In genomic region chr10:49187950-49188761, GRCh38 we compare ENCODE assay signal across 9 cellular contexts. TPM values are rescaled to one million over a fixed set of nuclear protein-coding genes. Genes with fewer than 3 reads are reported as not detected.
DNase-seq lines count a peak whose midpoint lies in the region; ATAC-seq and TF ChIP-seq lines count a peak whose summit lies in the region.
"Had no signal": no experiment of that assay in that cellular context is flagged by ENCODE, and none has a peak within 500 bp of the region (broad histone marks: within the 10 kb centered on the region; RNA-seq: fewer than 3 reads in every experiment).

TMEM273 (minus strand) TSS chr10:49188391; CDS start chr10:49188336, 55 bp downstream.

- intact Hi-C loops in upper lobe of right lung (cut with DNase I): no loop called here

- no peaks in the 10 kb centered on the region for H3K9me3 ChIP-seq in upper lobe of right lung
- H3K9me3 ChIP-seq: SJSA1 had no signal

- peaks cover 8% of the 10 kb centered on the region for H3K27me3 Mint-ChIP-seq in nephron progenitor cell (ENCODE audit: low read depth, poor library complexity)

- TF ChIP-seq CTCF in upper lobe of right lung (IDR thresholded peaks at IDR 0.05) (no peak), nephron progenitor cell (IDR thresholded peaks at IDR 0.05) (no peak)

- peaks cover 9% of the 10 kb centered on the region for H3K4me1 Mint-ChIP-seq in nephron progenitor cell

- H3K27me3 ChIP-seq in upper lobe of right lung: no peaks in the 10 kb centered on the region
- H3K27me3 ChIP-seq: SJSA1 had no signal

- H3K27ac Mint-ChIP-seq in nephron progenitor cell: no peak within 1 kb of the TSS

- H3K4me3 Mint-ChIP-seq in nephron progenitor cell: no peak within 1 kb of the TSS

- no peaks in the 10 kb centered on the region for H3K9me3 Mint-ChIP-seq in nephron progenitor cell

- ATAC-seq in GM18505 (IDR thresholded peaks at IDR 0.05; ENCODE audit: unreplicated experiment): peak; percentile 62
- peak; percentile 84 for ATAC-seq in GM21825 (IDR thresholded peaks at IDR 0.05; ENCODE audit: unreplicated experiment)
- ATAC-seq in upper lobe of right lung: peak; percentile 91

- no peaks in the 10 kb centered on the region for H3K36me3 ChIP-seq in upper lobe of right lung
- H3K36me3 ChIP-seq: SJSA1 had no signal

- H3K4me1 ChIP-seq in upper lobe of right lung: peaks cover 29% of the 10 kb centered on the region
- H3K4me1 ChIP-seq: SJSA1 had no signal

- peak; percentile 73 for TF ChIP-seq POLR2A in GM18505 (IDR thresholded peaks at IDR 0.05; ENCODE audit: borderline replicate concordance, extremely low read depth, insufficient read depth, insufficient read length)

- H3K27ac ChIP-seq in upper lobe of right lung: peak within 1 kb of the TSS; percentile 70
- H3K27ac ChIP-seq: SJSA1 had no signal

- H3K4me3 ChIP-seq in upper lobe of right lung: peak within 1 kb of the TSS; percentile 48
- H3K4me3 ChIP-seq: SJSA1 had no signal

- DNase-seq in MV-4-11 (lab: John Stamatoyannopoulos, UW) (peak; percentile 81), astrocyte of the hippocampus (ENCODE audit: low read depth, low spot score) (peak; percentile 67), medulla oblongata (ENCODE audit: extremely low spot score) (peak; percentile 97), upper lobe of right lung (peak; percentile 82), NCI-H1048 (lab: John Stamatoyannopoulos, UW) (no peak), nephron progenitor cell (no peak)

- no peaks in the 10 kb centered on the region for H3K36me3 Mint-ChIP-seq in nephron progenitor cell (ENCODE audit: low read depth)

RNA-seq across cellular contexts. Expression of gene TMEM273, which starts in this region (rescaled TPM):
- total RNA-seq in upper lobe of right lung: 63.1 TPM
- total RNA-seq: SJSA1 had no signal

Comparison
In these comparisons a context has a peak if more than half of its experiments do, and no peak if none do; other contexts are left out.
1. DNase-seq: peak in MV-4-11 (single experiment), astrocyte of the hippocampus (single experiment), medulla oblongata (single experiment) and upper lobe of right lung (single experiment); none in NCI-H1048 (single experiment) and nephron progenitor cell (single experiment).
2. Peak in every context shown above with its lines, with median percentiles within 50 percentile points of each other: ATAC-seq.